In genomic region chr2:39107156-39107555, GRCh38 we compare ENCODE assay signal across 8 cellular contexts. TPM values are rescaled to one million over a fixed set of nuclear protein-coding genes. Genes with fewer than 3 reads are reported as not detected.
A peak's percentile ranks its signal among the peaks of the same experiment; 100 is the strongest.
DNase-seq lines count a peak whose midpoint lies in the region; ATAC-seq and TF ChIP-seq lines count a peak whose summit lies in the region.

No MANE protein-coding gene starts in this region.

- H3K9me3 Mint-ChIP-seq in activated naive CD4-positive, alpha-beta T cell treated with anti-CD3 and anti-CD28 coated beads, Interleukin-2, amount 10 ng/mL, durations not matched to agents 7 days and 5 days, result no peaks in the 10 kb centered on the region
- H3K9me3 Mint-ChIP-seq in activated naive CD4-positive, alpha-beta T cell treated with anti-CD3 and anti-CD28 coated beads, Interleukin-2, amount 50 U/mL, for 72 hours, result no peaks in the 10 kb centered on the region

- intact Hi-C loops in gastrocnemius medialis (cut with DNase I; ENCODE audit: low total_unique reads), result no loop called here

- no peaks in the 10 kb centered on the region for H3K9me3 ChIP-seq in gastrocnemius medialis

- H3K4me1 Mint-ChIP-seq in activated naive CD4-positive, alpha-beta T cell treated with anti-CD3 and anti-CD28 coated beads, Interleukin-2, amount 10 ng/mL, durations not matched to agents 7 days and 5 days, result peaks cover 68% of the 10 kb centered on the region

- no peak overlapping the region for H3K4me3 ChIP-seq in gastrocnemius medialis

- CTCF ChIA-PET in activated naive CD4-positive, alpha-beta T cell treated with anti-CD3 and anti-CD28 coated beads, Interleukin-2, amount 10 ng/mL, durations not matched to agents 7 days and 5 days (lab: Charles Lee), result no interaction called here

- no peaks in the 10 kb centered on the region for H3K36me3 ChIP-seq in gastrocnemius medialis

- H3K27ac ChIP-seq in foreskin keratinocyte (no peak overlapping the region), gastrocnemius medialis (peak overlapping the region in 2 of 4 donors; percentile 27 to 43)

- H3K36me3 Mint-ChIP-seq in activated naive CD4-positive, alpha-beta T cell treated with anti-CD3 and anti-CD28 coated beads, Interleukin-2, amount 10 ng/mL, durations not matched to agents 7 days and 5 days, result peaks cover 53% of the 10 kb centered on the region
- H3K36me3 Mint-ChIP-seq in activated naive CD4-positive, alpha-beta T cell treated with anti-CD3 and anti-CD28 coated beads, Interleukin-2, amount 50 U/mL, for 72 hours, result peaks cover 0 to 7% of the 10 kb centered on the region in 2 donors

- no peak for ATAC-seq in activated naive CD4-positive, alpha-beta T cell treated with anti-CD3 and anti-CD28 coated beads, Interleukin-2, amount 50 U/mL, for 72 hours
- peak; percentile 57 for ATAC-seq in foreskin keratinocyte
- peak; percentile 60 to 88 for ATAC-seq in gastrocnemius medialis
- ATAC-seq in GM18517 (IDR thresholded peaks at IDR 0.05; ENCODE audit: unreplicated experiment), result no peak

- in situ Hi-C loops in gastrocnemius medialis (cut with MboI; ENCODE audit: low sequenced_read_pairs in 4 of 4), result no loop called here

- no peaks in the 10 kb centered on the region for H3K27me3 ChIP-seq in foreskin keratinocyte
- no peaks in the 10 kb centered on the region for H3K27me3 ChIP-seq in gastrocnemius medialis

- H3K4me1 ChIP-seq in foreskin keratinocyte (peaks cover 6% of the 10 kb centered on the region), gastrocnemius medialis (peaks cover 9 to 25% of the 10 kb centered on the region in 2 donors)

- H3K4me3 Mint-ChIP-seq in activated naive CD4-positive, alpha-beta T cell treated with anti-CD3 and anti-CD28 coated beads, Interleukin-2, amount 10 ng/mL, durations not matched to agents 7 days and 5 days, result no peak overlapping the region

- no peak for TF ChIP-seq POLR2A in gastrocnemius medialis (IDR thresholded peaks at IDR 0.05)

- H3K27ac Mint-ChIP-seq in activated naive CD4-positive, alpha-beta T cell treated with anti-CD3 and anti-CD28 coated beads, Interleukin-2, amount 10 ng/mL, durations not matched to agents 7 days and 5 days, result peak overlapping the region; percentile 66
- no peak overlapping the region for H3K27ac Mint-ChIP-seq in activated naive CD4-positive, alpha-beta T cell treated with anti-CD3 and anti-CD28 coated beads, Interleukin-2, amount 50 U/mL, for 72 hours

- no peak for DNase-seq in activated naive CD4-positive, alpha-beta T cell treated with anti-CD3 and anti-CD28 coated beads, Interleukin-2, amount 10 ng/mL, durations not matched to agents 7 days and 5 days
- no peak for DNase-seq in activated naive CD4-positive, alpha-beta T cell treated with anti-CD3 and anti-CD28 coated beads, Interleukin-2, amount 50 U/mL, for 72 hours (ENCODE audit: low spot score in 2 of 2)
- DNase-seq in NCI-H524 (lab: John Stamatoyannopoulos, UW) (peak; percentile 44 to 69), foreskin keratinocyte (no peak), gastrocnemius medialis (no peak), A172 (ENCODE audit: low spot score) (no peak), HUDEP-2 (lab: John Stamatoyannopoulos, UW; ENCODE audit: unreplicated experiment in 76 of 76) (no peak)

- no peaks in the 10 kb centered on the region for H3K27me3 Mint-ChIP-seq in activated naive CD4-positive, alpha-beta T cell treated with anti-CD3 and anti-CD28 coated beads, Interleukin-2, amount 10 ng/mL, durations not matched to agents 7 days and 5 days

- no peak for TF ChIP-seq CTCF in foreskin keratinocyte (conservative IDR thresholded peaks at IDR 0.05)
- TF ChIP-seq CTCF in gastrocnemius medialis (IDR thresholded peaks at IDR 0.05 in 4 of 5, conservative IDR thresholded peaks at IDR 0.05 in 1 of 5), result no peak

RNA-seq across cellular contexts. Expression of gene SOS1, which starts 13.7 kb away (rescaled TPM):
- total RNA-seq in activated naive CD4-positive, alpha-beta T cell treated with anti-CD3 and anti-CD28 coated beads, Interleukin-2, amount 50 U/mL, for 72 hours, result 10 to 100 TPM; 34.8 to 57.1 TPM
- total RNA-seq in foreskin keratinocyte, result 18.4 and 21.1 TPM in 2 replicates
- polyA plus RNA-seq in foreskin keratinocyte, result 2.9 and 3.3 TPM in 2 replicates
- 10 to 100 TPM; 19.5 to 46.3 (median 33.3) TPM for total RNA-seq in gastrocnemius medialis
- 10.3 and 14.1 TPM in 2 replicates for total RNA-seq in A172 (2014; rRNA removed; shearing (Covaris generic))

Comparison
In these comparisons a context has a peak if more than half of its experiments do, and no peak if none do; other contexts are left out.
1. DNase-seq: peak in NCI-H524 (2 of 2); none in activated naive CD4-positive, alpha-beta T cell treated with anti-CD3 and anti-CD28 coated beads, Interleukin-2, amount 10 ng/mL, durations not matched to agents 7 days and 5 days (single experiment), activated naive CD4-positive, alpha-beta T cell treated with anti-CD3 and anti-CD28 coated beads, Interleukin-2, amount 50 U/mL, for 72 hours (0 of 2), foreskin keratinocyte (0 of 2), gastrocnemius medialis (0 of 2), A172 (single experiment) and HUDEP-2 (0 of 76).
2. ATAC-seq: peak in foreskin keratinocyte (single experiment) and gastrocnemius medialis (2 of 2); none in activated naive CD4-positive, alpha-beta T cell treated with anti-CD3 and anti-CD28 coated beads, Interleukin-2, amount 50 U/mL, for 72 hours (0 of 2) and GM18517 (single experiment).